14 cellular contexts compared by ENCODE assay signal in genomic region chr1:35851175-35851869, GRCh38. TPM values are rescaled to one million over a fixed set of nuclear protein-coding genes. Genes with fewer than 3 reads are reported as not detected.
A peak's percentile ranks its signal among the peaks of the same experiment; 100 is the strongest.
DNase-seq lines count a peak whose midpoint lies in the region; ATAC-seq and TF ChIP-seq lines count a peak whose summit lies in the region.
"Had no signal": no experiment of that assay in that cellular context is flagged by ENCODE, and none has a peak within 500 bp of the region (broad histone marks: within the 10 kb centered on the region; RNA-seq: fewer than 3 reads in every experiment).

No MANE protein-coding gene starts in this region.

- 30% methylated on average over 3 of the region's 3 CpGs for WGBS in esophagus muscularis mucosa
- 74 to 94% methylated on average over 3 of the region's 3 CpGs for WGBS in lung, 2 donors
- no CpG with 5 or more reads among the region's 3 CpGs for WGBS in H9 (ENCODE audit: extremely low coverage, insufficient read length, low lambda C conversion rate)

- no peak overlapping the region for H3K9ac ChIP-seq in H9 (ENCODE audit: extremely low read depth, insufficient read length, low read length)

- intact Hi-C loops in esophagus muscularis mucosa (cut with DNase I), result no loop called here

- no peaks in the 10 kb centered on the region for H4K20me1 ChIP-seq in GM23338 (replicated peaks; ENCODE audit: insufficient read depth)
- H4K20me1 ChIP-seq in H9 (ENCODE audit: control insufficient read depth, insufficient read depth, insufficient read length), result no peaks in the 10 kb centered on the region

- TF ChIP-seq CTCF in GM23338 (conservative IDR thresholded peaks at IDR 0.05; ENCODE audit: low read depth in 2 of 2) (no peak), esophagus muscularis mucosa (IDR thresholded peaks at IDR 0.05) (no peak), lung (IDR thresholded peaks at IDR 0.05; ENCODE audit: control extremely low read depth, extremely low read depth) (no peak), progenitor cell of endocrine pancreas (IDR thresholded peaks at IDR 0.05; ENCODE audit: unreplicated experiment) (no peak), H9 (conservative IDR thresholded peaks at IDR 0.05) (no peak)

- no peak overlapping the region for H4K91ac ChIP-seq in H9 (ENCODE audit: insufficient read length, low read depth, low read length)

- no peak for TF ChIP-seq POLR2A in esophagus muscularis mucosa (IDR thresholded peaks at IDR 0.05; ENCODE audit: low read depth)

- H3K4me3 Mint-ChIP-seq in GM23338, result no peak overlapping the region
- H3K4me3 Mint-ChIP-seq in progenitor cell of endocrine pancreas (ENCODE audit: low read depth), result no peak overlapping the region
- H3K4me3 Mint-ChIP-seq in H9, result no peak overlapping the region
- H3K4me3 Mint-ChIP-seq: activated naive CD8-positive, alpha-beta T cell treated with anti-CD3 and anti-CD28 coated beads for 36 hours had no signal

- no peak overlapping the region for H3K18ac ChIP-seq in H9 (ENCODE audit: insufficient read length, low read depth, low read length)

- no peak overlapping the region for H3K56ac ChIP-seq in H9 (ENCODE audit: insufficient read length, low read depth, low read length)

- H2BK12ac ChIP-seq in H9 (ENCODE audit: insufficient read length, low read depth, low read length), result no peak overlapping the region

- no peak overlapping the region for H2BK120ac ChIP-seq in H9 (ENCODE audit: low read depth, low read length, poor library complexity, severe bottlenecking)

- TF ChIP-seq EP300 in esophagus muscularis mucosa (IDR thresholded peaks at IDR 0.05), result no peak

- H3K23me2 ChIP-seq in H9 (ENCODE audit: insufficient read length, low read depth, low read length, poor library complexity, severe bottlenecking), result no peaks in the 10 kb centered on the region

- no peaks in the 10 kb centered on the region for H3F3A ChIP-seq in GM23338 (replicated peaks; ENCODE audit: low read depth)

- H3K4me1 ChIP-seq in GM23338 (ENCODE audit: insufficient read depth), result peaks cover 15% of the 10 kb centered on the region
- peaks cover 31 to 54% (median 50%) of the 10 kb centered on the region in 4 donors for H3K4me1 ChIP-seq in esophagus muscularis mucosa
- peaks cover 0 to 20% of the 10 kb centered on the region in 2 donors for H3K4me1 ChIP-seq in lung (ENCODE audit: control insufficient read depth in 2 of 2, insufficient read depth in 2 of 2, low read length in 2 of 2)
- no peaks in the 10 kb centered on the region; the same call in 1 of the 2 replicates for H3K4me1 ChIP-seq in H9 (ENCODE audit: insufficient read depth, low read length)

- H2BK15ac ChIP-seq in H9 (ENCODE audit: low read depth, low read length), result no peak overlapping the region

- H3K27me3 ChIP-seq in GM23338 (ENCODE audit: insufficient read depth) (no peaks in the 10 kb centered on the region), esophagus muscularis mucosa (no peaks in the 10 kb centered on the region), lung (ENCODE audit: control insufficient read depth, insufficient read depth) (no peaks in the 10 kb centered on the region), H9 (ENCODE audit: insufficient read depth, low read length) (no peaks in the 10 kb centered on the region)
- H3K27me3 ChIP-seq: ovary had no signal

- no peak overlapping the region for H3T11ph ChIP-seq in H9 (ENCODE audit: low read length)

- ATAC-seq in GM23338 (no peak), lung (ENCODE audit: insufficient read depth, low FRiP score) (no peak)
- ATAC-seq: PC-3 had no signal

- H4K8ac ChIP-seq in H9 (replicated peaks; ENCODE audit: insufficient read length, low read depth, low read length), result no peak overlapping the region

- H3K36me3 ChIP-seq in GM23338 (ENCODE audit: insufficient read depth), result no peaks in the 10 kb centered on the region
- H3K36me3 ChIP-seq in esophagus muscularis mucosa, result peaks cover 7 to 66% (median 36%) of the 10 kb centered on the region in 4 donors
- peaks cover 18 to 24% of the 10 kb centered on the region in 2 donors for H3K36me3 ChIP-seq in lung (ENCODE audit: control insufficient read depth in 2 of 2, insufficient read depth in 2 of 2, low read length in 2 of 2)
- H3K36me3 ChIP-seq: ovary had no signal

- H2AFZ ChIP-seq in GM23338 (no peak overlapping the region), H9 (ENCODE audit: low read length) (no peak overlapping the region)

- H4K5ac ChIP-seq in H9 (ENCODE audit: insufficient read length, low read depth, low read length), result no peak overlapping the region

- H3K4me3 ChIP-seq in GM23338 (no peak overlapping the region), esophagus muscularis mucosa (no peak overlapping the region), lung (no peak overlapping the region)
- H3K4me3 ChIP-seq: ovary had no signal

- H2BK5ac ChIP-seq in H9 (ENCODE audit: insufficient read length, low read length), result no peak overlapping the region

- DNase-seq in GM23338 (ENCODE audit: low spot score) (no peak), esophagus muscularis mucosa (ENCODE audit: extremely low spot score) (no peak), lung (ENCODE audit: low spot score) (no peak), NCI-H226 (no peak), progenitor cell of endocrine pancreas (ENCODE audit: low spot score, unreplicated experiment) (no peak), H9 (no peak)
- DNase-seq in effector CD4-positive, alpha-beta T cell, result no peak
- DNase-seq: activated naive CD8-positive, alpha-beta T cell treated with anti-CD3 and anti-CD28 coated beads for 36 hours; COR-L47; HCEC 1CT; kidney; PC-3 had no signal

- H3K9me3 Mint-ChIP-seq in GM23338 (no peaks in the 10 kb centered on the region), progenitor cell of endocrine pancreas (ENCODE audit: low read depth) (no peaks in the 10 kb centered on the region), H9 (no peaks in the 10 kb centered on the region)
- H3K9me3 Mint-ChIP-seq: activated naive CD8-positive, alpha-beta T cell treated with anti-CD3 and anti-CD28 coated beads for 36 hours had no signal

- H3K4me2 ChIP-seq in GM23338 (no peak overlapping the region), H9 (ENCODE audit: insufficient read depth, insufficient read length, low read length) (no peak overlapping the region)

- no peak overlapping the region for H3K14ac ChIP-seq in H9 (ENCODE audit: insufficient read depth, low read length)

- H3K4me1 Mint-ChIP-seq in GM23338 (peaks cover 25% of the 10 kb centered on the region), progenitor cell of endocrine pancreas (ENCODE audit: low read depth) (peaks cover 25% of the 10 kb centered on the region), H9 (peaks cover 9 to 19% of the 10 kb centered on the region in 2 experiments)
- H3K4me1 Mint-ChIP-seq: activated naive CD8-positive, alpha-beta T cell treated with anti-CD3 and anti-CD28 coated beads for 36 hours had no signal

- no peaks in the 10 kb centered on the region for H3K9me2 ChIP-seq in GM23338 (ENCODE audit: insufficient read depth)

- H3K27ac ChIP-seq in GM23338 (ENCODE audit: low read depth) (peak overlapping the region; percentile 8; the same call in 1 of the 2 replicates), esophagus muscularis mucosa (replicated peaks in 1 of 4) (peak overlapping the region; percentile 58 to 81 (median 76)), lung (ENCODE audit: low read depth in 1 of 2, low read length in 1 of 2) (peak overlapping the region; percentile 45 to 51), temporal lobe (ENCODE audit: low read depth, low read length) (peak overlapping the region; percentile 84), H9 (ENCODE audit: insufficient read length, low read depth, low read length) (no peak overlapping the region)
- H3K27ac ChIP-seq: ovary had no signal

- H3K36me3 Mint-ChIP-seq in GM23338 (ENCODE audit: low read depth), result peaks cover 4% of the 10 kb centered on the region; the same call in 1 of the 3 replicates
- peaks cover 24% of the 10 kb centered on the region for H3K36me3 Mint-ChIP-seq in progenitor cell of endocrine pancreas (ENCODE audit: insufficient read depth)
- peaks cover 3 to 43% (median 32%) of the 10 kb centered on the region in 3 experiments; a peak in 5 of 7 replicates for H3K36me3 Mint-ChIP-seq in H9 (ENCODE audit: insufficient read depth in 1 of 3, low read depth in 3 of 3)
- H3K36me3 Mint-ChIP-seq: activated naive CD8-positive, alpha-beta T cell treated with anti-CD3 and anti-CD28 coated beads for 36 hours had no signal

- H2AK5ac ChIP-seq in H9 (ENCODE audit: insufficient read length, low read length), result no peak overlapping the region

- H3K27me3 Mint-ChIP-seq in GM23338 (ENCODE audit: insufficient read depth, low read depth, poor library complexity), result peaks cover 1% of the 10 kb centered on the region
- H3K27me3 Mint-ChIP-seq in progenitor cell of endocrine pancreas, result no peaks in the 10 kb centered on the region
- H3K27me3 Mint-ChIP-seq in H9 (ENCODE audit: low read depth), result no peaks in the 10 kb centered on the region
- H3K27me3 Mint-ChIP-seq: activated naive CD8-positive, alpha-beta T cell treated with anti-CD3 and anti-CD28 coated beads for 36 hours had no signal

- no peaks in the 10 kb centered on the region for H3K79me1 ChIP-seq in H9 (ENCODE audit: insufficient read depth, low read depth, low read length, poor library complexity, severe bottlenecking)

- H3K9me3 ChIP-seq in esophagus muscularis mucosa (no peaks in the 10 kb centered on the region), lung (ENCODE audit: control insufficient read depth in 2 of 2, insufficient read depth in 1 of 2, low read length in 1 of 2) (no peaks in the 10 kb centered on the region), H9 (ENCODE audit: control insufficient read depth, low read depth, low read length) (no peaks in the 10 kb centered on the region)
- H3K9me3 ChIP-seq: ovary had no signal

- no peak overlapping the region for H3K27ac Mint-ChIP-seq in GM23338
- H3K27ac Mint-ChIP-seq in progenitor cell of endocrine pancreas, result no peak overlapping the region
- no peak overlapping the region for H3K27ac Mint-ChIP-seq in H9
- H3K27ac Mint-ChIP-seq: activated naive CD8-positive, alpha-beta T cell treated with anti-CD3 and anti-CD28 coated beads for 36 hours had no signal

- H3K79me2 ChIP-seq in GM23338 (replicated peaks; ENCODE audit: insufficient read depth), result no peaks in the 10 kb centered on the region
- no peaks in the 10 kb centered on the region for H3K79me2 ChIP-seq in H9 (ENCODE audit: insufficient read depth, low read length)

- no peak overlapping the region for H3K4ac ChIP-seq in H9 (ENCODE audit: low read depth, low read length)

- no peak overlapping the region for H3K23ac ChIP-seq in H9 (ENCODE audit: insufficient read length, low read depth, low read length)

- no peak overlapping the region for H2BK20ac ChIP-seq in H9 (ENCODE audit: low read depth, low read length, poor library complexity, severe bottlenecking)

RNA-seq across cellular contexts. Expression of gene AGO1, which starts 31.7 kb away (rescaled TPM):
- total RNA-seq in GM23338 (2014; rRNA removed; shearing (Covaris generic)), result 58.5 and 65.1 TPM in 2 replicates
- polyA plus RNA-seq in GM23338 (2016; fragmentation: Nextera tagmentation; extraction: Ambion mirVana) (8.6 and 10.6 TPM in 2 replicates), lung (1 to 10 TPM; 3.7 to 5.4 TPM)
- total RNA-seq in esophagus muscularis mucosa (10 to 100 TPM; 16.2 to 32.6 (median 24.4) TPM), lung (10 to 100 TPM; 21.4 to 28.6 TPM), temporal lobe (15.5 TPM), progenitor cell of endocrine pancreas (103 and 110 TPM in 2 replicates), H9 (2021) (71.6 and 74.2 TPM in 2 replicates)

RNA-seq across cellular contexts. Expression of gene AGO4, which starts 43.5 kb away (rescaled TPM):
- 6.8 and 9.7 TPM in 2 replicates for total RNA-seq in GM23338 (2014; rRNA removed; shearing (Covaris generic))
- polyA plus RNA-seq in GM23338 (2016; fragmentation: Nextera tagmentation; extraction: Ambion mirVana) (1.7 and 1.8 TPM in 2 replicates), lung (10 to 100 TPM in 1 of 2 donors, 1 to 10 TPM in 1; 8.5 to 19.5 TPM)
- total RNA-seq in esophagus muscularis mucosa (10 to 100 TPM; 25.2 to 42.7 (median 33.0) TPM), lung (10 to 100 TPM; 18.9 to 37.3 TPM), temporal lobe (63.7 TPM), progenitor cell of endocrine pancreas (35.1 and 35.6 TPM in 2 replicates), H9 (2021) (12.8 and 14.4 TPM in 2 replicates)
